8 cellular contexts compared by ENCODE assay signal in genomic region chr4:42396361-42397255, GRCh38. TPM values are rescaled to one million over a fixed set of nuclear protein-coding genes. Genes with fewer than 3 reads are reported as not detected.
A peak's percentile ranks its signal among the peaks of the same experiment; 100 is the strongest.
DNase-seq lines count a peak whose midpoint lies in the region; ATAC-seq and TF ChIP-seq lines count a peak whose summit lies in the region.

No MANE protein-coding gene starts in this region.

- H3K27me3 ChIP-seq in prostate gland (replicated peaks; ENCODE audit: insufficient read depth): peaks cover 15% of the 10 kb centered on the region

- peaks cover 47% of the 10 kb centered on the region for H3K27me3 Mint-ChIP-seq in IgD-negative memory B cell

- H3K9me3 Mint-ChIP-seq in IgD-negative memory B cell: no peaks in the 10 kb centered on the region

- H3K36me3 ChIP-seq in prostate gland: no peaks in the 10 kb centered on the region

- TF ChIP-seq POLR2A in prostate gland (IDR thresholded peaks at IDR 0.05): no peak

- peaks cover 19 to 32% (median 25%) of the 10 kb centered on the region in 3 donors for H3K4me1 Mint-ChIP-seq in IgD-negative memory B cell

- 13% methylated on average over 47 of the region's 47 CpGs for WGBS in prostate gland

- peaks cover 3% of the 10 kb centered on the region for H3K36me3 Mint-ChIP-seq in IgD-negative memory B cell

- H3K27ac Mint-ChIP-seq in IgD-negative memory B cell: peak overlapping the region in 2 of 3 donors; percentile 36 to 65

- H3K9me3 ChIP-seq in prostate gland: no peaks in the 10 kb centered on the region

- intact Hi-C loops in prostate gland (cut with DNase I): no loop called here

- H3K4me3 Mint-ChIP-seq in IgD-negative memory B cell: peak overlapping the region; percentile 88 to 94 (median 92)

- H3K4me1 ChIP-seq in prostate gland (replicated peaks): peaks cover 5% of the 10 kb centered on the region

- no peak for TF ChIP-seq CTCF in epithelial cell of proximal tubule (conservative IDR thresholded peaks at IDR 0.05; ENCODE audit: low read depth, low read length)
- TF ChIP-seq CTCF in prostate gland (IDR thresholded peaks at IDR 0.05): no peak

- ATAC-seq in GM21529 (IDR thresholded peaks at IDR 0.05; ENCODE audit: unreplicated experiment) (no peak), GM18858 (IDR thresholded peaks at IDR 0.05; ENCODE audit: unreplicated experiment) (no peak)

- H3K4me3 ChIP-seq in GM08714 (ENCODE audit: low read length) (peak overlapping the region; percentile 57; the same call in 1 of the 2 replicates), epithelial cell of proximal tubule (ENCODE audit: low read depth, low read length) (peak overlapping the region; percentile 64), prostate gland (peak overlapping the region; percentile 20 to 27)

- DNase-seq in epithelial cell of proximal tubule (ENCODE audit: low read depth) (no peak), prostate gland (ENCODE audit: low spot score) (no peak), Kasumi-1 (lab: John Stamatoyannopoulos, UW) (no peak)
- no peak for DNase-seq in effector CD4-positive, alpha-beta T cell

- H3K27ac ChIP-seq in prostate gland: no peak overlapping the region

RNA-seq across cellular contexts. Expression of gene SHISA3, which starts 0.7 kb away (rescaled TPM):
- polyA plus RNA-seq in IgD-negative memory B cell: 0.53 TPM
- total RNA-seq in epithelial cell of proximal tubule (3.0 and 3.6 TPM in 2 replicates), prostate gland (under 1 TPM in 1 of 2 donors, not detected in 1; 0.36 TPM)
